ENCODE assay signal across 8 cellular contexts in the genomic region with DNA sequence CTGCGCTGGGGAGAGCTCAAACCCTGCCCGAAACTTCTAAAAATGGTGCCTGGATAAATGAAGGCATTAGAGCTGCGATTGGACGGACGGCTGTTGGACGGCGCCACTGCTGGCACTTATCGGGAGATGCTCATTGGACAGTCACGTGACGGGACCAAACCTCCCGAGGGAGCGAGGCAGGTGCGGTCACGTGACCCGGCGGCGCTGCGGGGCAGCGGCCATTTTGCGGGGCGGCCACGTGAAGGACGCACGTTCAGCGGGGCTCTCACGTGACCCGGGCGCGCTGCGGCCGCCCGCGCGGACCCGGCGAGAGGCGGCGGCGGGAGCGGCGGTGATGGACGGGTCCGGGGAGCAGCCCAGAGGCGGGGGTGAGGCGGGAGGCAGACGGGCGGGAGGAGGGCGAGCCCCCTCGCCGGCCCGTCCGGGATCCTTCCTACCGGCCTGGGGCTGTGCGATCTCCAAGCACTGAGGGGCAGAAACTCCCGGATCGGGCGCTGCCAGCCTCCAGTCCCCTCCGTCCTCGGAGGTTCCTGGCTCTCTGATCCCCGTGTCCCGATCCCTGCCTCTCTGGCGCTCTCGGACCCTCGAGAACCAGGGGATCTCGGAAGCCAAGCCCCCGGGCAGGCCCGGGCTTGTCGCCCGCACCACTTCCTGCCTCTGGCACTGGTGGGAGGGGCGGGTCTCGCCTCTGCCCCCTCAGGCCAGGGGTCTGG. TPM values are rescaled to one million over a fixed set of nuclear protein-coding genes. Genes with fewer than 3 reads are reported as not detected.
A peak's percentile ranks its signal among the peaks of the same experiment; 100 is the strongest.
DNase-seq lines count a peak whose midpoint lies in the region; ATAC-seq and TF ChIP-seq lines count a peak whose summit lies in the region.

A gene (plus strand): TSS at position 281 of the 713 bp plus-strand sequence. CDS start 54 bp downstream, at position 335.

- peak within 1 kb of the TSS; percentile 94 for H3K9ac ChIP-seq in PC-3 (ENCODE audit: low read length)

- H3K4me1 Mint-ChIP-seq in IgD-negative memory B cell: peaks cover 7 to 22% (median 9%) of the 10 kb centered on the region in 3 donors

- H3K9me2 ChIP-seq in PC-3 (replicated peaks; ENCODE audit: low read length): no peaks in the 10 kb centered on the region

- peak; percentile 83 for DNase-seq in DMS114 treated with DMSO at 0.1 percent for 48 hours (lab: John Stamatoyannopoulos, UW; ENCODE audit: unreplicated experiment)
- peak; percentile 93 for DNase-seq in PC-3
- peak; percentile 98 for DNase-seq in activated T-cell treated with anti-CD3 and anti-CD28 coated beads for 48 hours (ENCODE audit: low read depth)
- DNase-seq in epithelial cell of prostate (ENCODE audit: low read depth, low spot score): peak; percentile 74
- DNase-seq in mucosa of gallbladder (ENCODE audit: low spot score): peak; percentile 97
- DNase-seq in stimulated activated CD8-positive, alpha-beta memory T cell treated with anti-CD3 and anti-CD28 coated beads, Interleukin-4, amount 100 ng/mL, for 24 hours (ENCODE audit: low read depth): peak; percentile 94

- H3K9me3 ChIP-seq in PC-3 (ENCODE audit: low read length): no peaks in the 10 kb centered on the region

- TSS peak; percentile 64 for BruUV-seq in PC-3 (replicated peaks; lab: Mats Ljungman, UMichigan)

- peaks cover 15% of the 10 kb centered on the region for H3K79me2 ChIP-seq in PC-3 (ENCODE audit: low read length)

- no peak for TF ChIP-seq CTCF in PC-3 (conservative IDR thresholded peaks at IDR 0.05; ENCODE audit: low read depth, low read length)

- H3K9me3 Mint-ChIP-seq in IgD-negative memory B cell: no peaks in the 10 kb centered on the region

- peak within 1 kb of the TSS; percentile 87 for H2AFZ ChIP-seq in PC-3 (ENCODE audit: low read length)

- peak within 1 kb of the TSS; percentile 11 to 97 (median 83) for H3K27ac Mint-ChIP-seq in IgD-negative memory B cell

- peak within 1 kb of the TSS; percentile 87 for H3K4me3 ChIP-seq in PC-3 (ENCODE audit: low read length)

- CTCF ChIA-PET in PC-3 (lab: Charles Lee): no interaction called here

- peaks cover 4% of the 10 kb centered on the region; the same call in 1 of the 2 replicates for H3K4me1 ChIP-seq in PC-3 (ENCODE audit: insufficient read depth, low read length)

- H3K27me3 ChIP-seq in PC-3 (ENCODE audit: low read length): no peaks in the 10 kb centered on the region

- H4K20me1 ChIP-seq in PC-3 (ENCODE audit: low read length): no peaks in the 10 kb centered on the region

- peak within 1 kb of the TSS; percentile 89 to 97 (median 91) for H3K4me3 Mint-ChIP-seq in IgD-negative memory B cell

- ATAC-seq in GM21528 (IDR thresholded peaks at IDR 0.05; ENCODE audit: low FRiP score, unreplicated experiment) (peak; percentile 76), PC-3 (peak; percentile 91)

- H3K36me3 Mint-ChIP-seq in IgD-negative memory B cell: peaks cover 5% of the 10 kb centered on the region

- H3K4me2 ChIP-seq in PC-3 (ENCODE audit: low read length): peak within 1 kb of the TSS; percentile 83

- no peaks in the 10 kb centered on the region for H3K27me3 Mint-ChIP-seq in IgD-negative memory B cell

- POLR2A ChIA-PET in PC-3 (lab: Charles Lee; ENCODE audit: unreplicated experiment): interaction anchor here (0.6 kb wide), 1 partner anchor 38 kb away, joined by 4 read pairs; a partner anchor contains a TSS

- H3K36me3 ChIP-seq in PC-3 (ENCODE audit: low read depth, low read length): no peaks in the 10 kb centered on the region

- intact Hi-C loops in PC-3 (cut with micrococcal nuclease): no loop called here

- H3K27ac ChIP-seq in PC-3 (ENCODE audit: low read length) (peak within 1 kb of the TSS; percentile 11; the same call in 1 of the 2 replicates), epithelial cell of prostate (peak within 1 kb of the TSS; percentile 78)

- no peaks in the 10 kb centered on the region for H3F3A ChIP-seq in PC-3 (ENCODE audit: low read length, unreplicated experiment)

RNA-seq across cellular contexts. Expression of the gene that starts here (rescaled TPM):
- 101 TPM for polyA plus RNA-seq in IgD-negative memory B cell
- total RNA-seq in PC-3 (2014; rRNA removed) (43.0 and 44.8 TPM in 2 replicates), mucosa of gallbladder (110 TPM)

Comparison
In these comparisons a context has a peak if more than half of its experiments do, and no peak if none do; other contexts are left out.
1. Peak in every context shown above with its lines: DNase-seq, ATAC-seq, H3K4me3 ChIP-seq and H3K27ac ChIP-seq.